ENCODE assay signal across 9 cellular contexts in the genomic region with DNA sequence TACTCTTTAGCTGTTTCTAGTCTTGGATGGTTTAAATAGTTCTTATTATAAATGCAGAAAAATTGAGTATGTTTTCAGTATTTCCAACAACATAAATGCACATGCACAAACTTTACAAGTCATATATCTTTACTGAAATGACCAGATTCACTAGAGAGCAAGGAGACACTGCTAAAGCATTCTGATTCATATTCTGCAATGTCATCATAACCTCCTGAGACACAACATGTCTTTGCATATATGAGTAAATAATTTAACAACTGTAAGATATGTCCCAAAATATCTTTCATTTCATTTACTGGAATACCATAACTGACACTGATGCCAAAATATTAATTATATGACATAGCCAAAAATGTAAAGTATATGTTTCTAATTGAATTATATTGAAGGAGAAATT. TPM values are rescaled to one million over a fixed set of nuclear protein-coding genes. Genes with fewer than 3 reads are reported as not detected.
"Had no signal": no experiment of that assay in that cellular context is flagged by ENCODE, and none has a peak within 500 bp of the region (broad histone marks: within the 10 kb centered on the region; RNA-seq: fewer than 3 reads in every experiment).

No MANE protein-coding gene starts in this region.

- DNase-seq: H9, HCEC 1CT, KG1 had no signal

- H3K4me2 ChIP-seq: GM23338 had no signal

- H2AFZ ChIP-seq: GM23338 had no signal

- H3K27me3 Mint-ChIP-seq: IgD-negative memory B cell had no signal

- H3K4me3 Mint-ChIP-seq: GM23338, H9, IgD-negative memory B cell had no signal

- H3K27ac ChIP-seq: HL-60 had no signal

- H3K27ac Mint-ChIP-seq: GM23338, H9, IgD-negative memory B cell had no signal

- H3K36me3 Mint-ChIP-seq: IgD-negative memory B cell had no signal

- ATAC-seq: GM23338 had no signal

- H3K4me3 ChIP-seq: GM23338 had no signal

- FAIRE-seq: H1, H54 had no signal

RNA-seq across cellular contexts. Expression of a gene that starts 16.8 kb away (rescaled TPM):
- total RNA-seq: HT1080 had no signal
